Comparison of ENCODE assay signal across 1 cellular context in the genomic region with DNA sequence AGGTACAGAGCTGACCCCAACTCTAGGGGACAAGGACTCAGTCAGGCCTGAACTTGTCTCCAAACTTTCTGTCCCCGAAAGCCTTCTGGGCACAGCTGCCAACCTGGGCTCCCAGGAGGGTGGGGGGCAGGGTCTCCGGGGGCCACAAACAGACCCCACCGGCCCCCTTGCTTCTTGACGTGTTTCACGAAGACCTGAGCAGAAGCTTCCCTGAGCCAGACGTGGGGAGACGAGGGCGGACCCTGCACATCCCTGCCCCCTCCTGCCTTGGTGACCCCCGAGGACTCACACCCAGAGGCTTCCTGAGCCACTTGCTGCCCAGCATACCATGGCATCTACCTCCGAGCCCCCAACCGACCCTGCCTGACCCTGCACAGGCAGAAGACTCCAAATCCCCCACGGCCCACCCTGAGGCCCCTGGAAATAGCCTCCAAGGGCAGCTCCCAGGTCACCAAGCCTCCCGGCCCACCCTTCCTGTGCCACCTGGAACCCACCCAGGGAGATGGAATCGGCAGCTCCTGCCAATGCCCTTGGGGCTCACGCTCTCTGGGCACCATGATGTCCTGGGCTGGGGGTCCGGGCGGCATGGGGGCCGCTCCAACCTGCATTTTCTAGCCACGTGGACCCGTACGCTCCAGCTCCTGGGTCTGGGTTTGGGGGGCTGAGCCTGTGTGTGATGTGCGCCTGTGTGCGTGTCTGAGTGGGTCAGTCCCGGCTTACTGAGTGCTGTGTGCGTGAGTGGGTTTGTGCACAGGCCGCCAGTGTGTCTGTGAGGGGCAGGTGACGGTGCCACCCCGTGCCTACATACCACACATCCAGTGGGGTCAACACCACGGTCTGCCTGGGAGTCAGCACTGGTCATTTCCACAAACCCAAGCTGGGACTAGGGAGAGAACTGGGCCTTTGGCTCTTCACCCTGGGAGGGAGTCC.
TF ChIP-seq lines count a peak whose summit lies in the region.

No MANE protein-coding gene starts in this region.

TF ChIP-seq in H1, 55 proteins besides CTCF, POLR2A, EP300 and RAD21:
- TF ChIP-seq SUZ12 (IDR thresholded peaks at IDR 0.05; ENCODE audit: low read length) (no peak), YY1 (IDR thresholded peaks at IDR 0.05; ENCODE audit: low read depth, low read length) (no peak), CBX8 (IDR thresholded peaks at IDR 0.05; ENCODE audit: borderline replicate concordance, low read depth, low read length) (no peak), NANOG (IDR thresholded peaks at IDR 0.05; ENCODE audit: insufficient read depth, low read depth, low read length, poor library complexity, severe bottlenecking) (no peak), TAF1 (IDR thresholded peaks at IDR 0.05; ENCODE audit: low read depth, low read length) (no peak), POLR2AphosphoS5 (IDR thresholded peaks at IDR 0.05; ENCODE audit: low read depth, low read length) (no peak), RNF2 (IDR thresholded peaks at IDR 0.05; ENCODE audit: borderline replicate concordance, low read depth, low read length, missing control alignments, poor library complexity, severe bottlenecking) (no peak), GABPA (IDR thresholded peaks at IDR 0.05; ENCODE audit: borderline replicate concordance, insufficient read depth, low read length) (no peak), ZNF274 (IDR thresholded peaks at IDR 0.05; ENCODE audit: borderline replicate concordance, extremely low read depth, low read length) (no peak), TEAD4 (IDR thresholded peaks at IDR 0.05; ENCODE audit: low read depth, low read length) (no peak), BRCA1 (IDR thresholded peaks at IDR 0.05; ENCODE audit: low read depth, low read length) (no peak), SAP30 (IDR thresholded peaks at IDR 0.05; ENCODE audit: insufficient read depth, insufficient replicate concordance, low read length) (no peak), SIX5 (IDR thresholded peaks at IDR 0.05; ENCODE audit: low read depth, low read length) (no peak), JUN (IDR thresholded peaks at IDR 0.05; ENCODE audit: low read depth, low read length) (no peak), MAFK (IDR thresholded peaks at IDR 0.05; ENCODE audit: low read depth, low read length) (no peak)
- TF ChIP-seq, protein P1, sequence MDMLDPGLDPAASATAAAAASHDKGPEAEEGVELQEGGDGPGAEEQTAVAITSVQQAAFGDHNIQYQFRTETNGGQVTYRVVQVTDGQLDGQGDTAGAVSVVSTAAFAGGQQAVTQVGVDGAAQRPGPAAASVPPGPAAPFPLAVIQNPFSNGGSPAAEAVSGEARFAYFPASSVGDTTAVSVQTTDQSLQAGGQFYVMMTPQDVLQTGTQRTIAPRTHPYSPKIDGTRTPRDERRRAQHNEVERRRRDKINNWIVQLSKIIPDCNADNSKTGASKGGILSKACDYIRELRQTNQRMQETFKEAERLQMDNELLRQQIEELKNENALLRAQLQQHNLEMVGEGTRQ (IDR thresholded peaks at IDR 0.05; ENCODE audit: low read length), result no peak
- TF ChIP-seq, protein P2, sequence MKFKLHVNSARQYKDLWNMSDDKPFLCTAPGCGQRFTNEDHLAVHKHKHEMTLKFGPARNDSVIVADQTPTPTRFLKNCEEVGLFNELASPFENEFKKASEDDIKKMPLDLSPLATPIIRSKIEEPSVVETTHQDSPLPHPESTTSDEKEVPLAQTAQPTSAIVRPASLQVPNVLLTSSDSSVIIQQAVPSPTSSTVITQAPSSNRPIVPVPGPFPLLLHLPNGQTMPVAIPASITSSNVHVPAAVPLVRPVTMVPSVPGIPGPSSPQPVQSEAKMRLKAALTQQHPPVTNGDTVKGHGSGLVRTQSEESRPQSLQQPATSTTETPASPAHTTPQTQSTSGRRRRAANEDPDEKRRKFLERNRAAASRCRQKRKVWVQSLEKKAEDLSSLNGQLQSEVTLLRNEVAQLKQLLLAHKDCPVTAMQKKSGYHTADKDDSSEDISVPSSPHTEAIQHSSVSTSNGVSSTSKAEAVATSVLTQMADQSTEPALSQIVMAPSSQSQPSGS (IDR thresholded peaks at IDR 0.05; ENCODE audit: low read length), result no peak
- TF ChIP-seq, protein P3, sequence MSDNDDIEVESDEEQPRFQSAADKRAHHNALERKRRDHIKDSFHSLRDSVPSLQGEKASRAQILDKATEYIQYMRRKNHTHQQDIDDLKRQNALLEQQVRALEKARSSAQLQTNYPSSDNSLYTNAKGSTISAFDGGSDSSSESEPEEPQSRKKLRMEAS (IDR thresholded peaks at IDR 0.05), result no peak
